23 cellular contexts compared by ENCODE assay signal in genomic region chr14:45658917-45659299, GRCh38.
"Had no signal": no experiment of that assay in that cellular context is flagged by ENCODE, and none has a peak within 500 bp of the region (broad histone marks: within the 10 kb centered on the region; RNA-seq: fewer than 3 reads in every experiment).

No MANE protein-coding gene starts in this region.

- FAIRE-seq: astrocyte, TTC549 had no signal

- DNase-seq: activated CD4-positive, alpha-beta memory T cell treated with anti-CD3 and anti-CD28 coated beads for 36 hours; activated CD4-positive, alpha-beta T cell treated with anti-CD3 and anti-CD28 coated beads for 4 hours; activated CD4-positive, alpha-beta T cell treated with anti-CD3 and anti-CD28 coated beads, Interleukin-2, amount 50 U/mL, for 1 hour; activated CD4-positive, CD25-positive, alpha-beta regulatory T cell treated with anti-CD3 and anti-CD28 coated beads, Interleukin-2, amount 50 U/mL, for 72 hours; activated CD8-positive, alpha-beta memory T cell treated with anti-CD3 and anti-CD28 coated beads, Interleukin-2, amount 50 U/mL, for 4 hours; activated gamma-delta T cell treated with Interleukin-2 at 50 U/mL for 16 hours; activated naive CD4-positive, alpha-beta T cell treated with anti-CD3 and anti-CD28 coated beads for 36 hours; activated T-cell treated with anti-CD3 and anti-CD28 coated beads for 4 hours; activated T-cell treated with anti-CD3 and anti-CD28 coated beads, Interleukin-2, amount 50 U/mL, for 4 hours; adrenal gland; body of pancreas; NCI-H1105; NCI-H1417 treated with DMSO at 0.1 percent for 48 hours; NCI-H1930; NCI-H2081 treated with DMSO at 0.1 percent for 48 hours; NCI-H345; NCI-H524 treated with DMSO at 0.1 percent for 48 hours; RPMI8226; SHP77 treated with DMSO at 0.1 percent for 48 hours; SW 1271 had no signal

- H3K27me3 ChIP-seq: adrenal gland, body of pancreas, breast epithelium had no signal

- H3K4me1 ChIP-seq: adrenal gland, body of pancreas, breast epithelium had no signal

- H3K27ac ChIP-seq: adrenal gland, body of pancreas, breast epithelium had no signal

- H3K9me3 ChIP-seq: adrenal gland, body of pancreas, breast epithelium had no signal

- H3K36me3 ChIP-seq: adrenal gland, breast epithelium had no signal

- H3K4me3 ChIP-seq: adrenal gland, body of pancreas, breast epithelium had no signal
